ENCODE assay signal across 17 cellular contexts in genomic region chr7:125966278-125967048, GRCh38.
A peak's percentile ranks its signal among the peaks of the same experiment; 100 is the strongest.
DNase-seq lines count a peak whose midpoint lies in the region; ATAC-seq and TF ChIP-seq lines count a peak whose summit lies in the region.
"Had no signal": no experiment of that assay in that cellular context is flagged by ENCODE, and none has a peak within 500 bp of the region (broad histone marks: within the 10 kb centered on the region; RNA-seq: fewer than 3 reads in every experiment).

No MANE protein-coding gene starts in this region.

- intact Hi-C loops in left lung (cut with DNase I) = no loop called here
- intact Hi-C loops in naive thymus-derived CD4-positive, alpha-beta T cell (cut with micrococcal nuclease) = no loop called here

- H3K27me3 ChIP-seq in MM.1S (replicated peaks; ENCODE audit: insufficient read depth, low read length) = no peaks in the 10 kb centered on the region
- no peaks in the 10 kb centered on the region for H3K27me3 ChIP-seq in endodermal cell (ENCODE audit: control insufficient read depth, insufficient read depth, low read length, poor library complexity, severe bottlenecking)
- no peaks in the 10 kb centered on the region for H3K27me3 ChIP-seq in left lung
- no peaks in the 10 kb centered on the region for H3K27me3 ChIP-seq in naive thymus-derived CD4-positive, alpha-beta T cell (ENCODE audit: control insufficient read depth in 2 of 2, insufficient read depth in 2 of 2, low read length in 2 of 2)
- H3K27me3 ChIP-seq: BLaER1 had no signal

- peak overlapping the region; percentile 43 for H2AFZ ChIP-seq in MM.1S (ENCODE audit: low read length)

- H3K4me1 Mint-ChIP-seq in endodermal cell = no peaks in the 10 kb centered on the region
- no peaks in the 10 kb centered on the region for H3K4me1 Mint-ChIP-seq in naive thymus-derived CD4-positive, alpha-beta T cell

- no peaks in the 10 kb centered on the region for H4K20me1 ChIP-seq in MM.1S (ENCODE audit: insufficient read depth, low read length)
- H4K20me1 ChIP-seq: BLaER1 had no signal

- no peak for TF ChIP-seq CTCF in MM.1S (IDR thresholded peaks at IDR 0.05; ENCODE audit: low read length)
- TF ChIP-seq CTCF in endodermal cell (conservative IDR thresholded peaks at IDR 0.05) = no peak
- TF ChIP-seq CTCF in left lung (IDR thresholded peaks at IDR 0.05) = no peak

- no peaks in the 10 kb centered on the region for H3F3A ChIP-seq in MM.1S (ENCODE audit: insufficient read depth, low read length)

- no peaks in the 10 kb centered on the region for H3K9me2 ChIP-seq in MM.1S (replicated peaks; ENCODE audit: insufficient read depth, low read length)

- no peaks in the 10 kb centered on the region for H3K36me3 ChIP-seq in MM.1S (replicated peaks; ENCODE audit: insufficient read depth, low read length)
- H3K36me3 ChIP-seq in endodermal cell (ENCODE audit: control insufficient read depth, insufficient read depth, low read length) = no peaks in the 10 kb centered on the region
- no peaks in the 10 kb centered on the region for H3K36me3 ChIP-seq in left lung
- no peaks in the 10 kb centered on the region for H3K36me3 ChIP-seq in naive thymus-derived CD4-positive, alpha-beta T cell (ENCODE audit: control insufficient read depth in 2 of 3, insufficient read depth in 3 of 3, low read length in 3 of 3)
- H3K36me3 ChIP-seq: BLaER1 had no signal

- POLR2A ChIA-PET in naive thymus-derived CD4-positive, alpha-beta T cell (lab: Charles Lee) = no interaction called here

- H3K9me3 ChIP-seq in MM.1S (replicated peaks; ENCODE audit: insufficient read depth, low read length) = no peaks in the 10 kb centered on the region
- no peaks in the 10 kb centered on the region for H3K9me3 ChIP-seq in endodermal cell (ENCODE audit: control insufficient read depth, low read length)
- no peaks in the 10 kb centered on the region for H3K9me3 ChIP-seq in left lung
- H3K9me3 ChIP-seq in naive thymus-derived CD4-positive, alpha-beta T cell (ENCODE audit: control insufficient read depth in 2 of 3, low read length in 3 of 3) = no peaks in the 10 kb centered on the region
- H3K9me3 ChIP-seq: BLaER1 had no signal

- H3K27ac Mint-ChIP-seq in endodermal cell = peak overlapping the region; percentile 33
- no peak overlapping the region for H3K27ac Mint-ChIP-seq in naive thymus-derived CD4-positive, alpha-beta T cell
- H3K27ac Mint-ChIP-seq: T-helper 1 cell treated with Interleukin-12 subunit alpha and Interleukin-12 subunit beta and Interleukin-4 antibody, amounts not matched to agents 30 μg/mL and 1 μg/mL, for 36 hours had no signal

- no peaks in the 10 kb centered on the region for H3K36me3 Mint-ChIP-seq in endodermal cell (ENCODE audit: low read depth)
- no peaks in the 10 kb centered on the region for H3K36me3 Mint-ChIP-seq in naive thymus-derived CD4-positive, alpha-beta T cell

- no peaks in the 10 kb centered on the region for H3K27me3 Mint-ChIP-seq in endodermal cell (ENCODE audit: insufficient read depth)
- H3K27me3 Mint-ChIP-seq in naive thymus-derived CD4-positive, alpha-beta T cell = no peaks in the 10 kb centered on the region

- DNase-seq in MM.1S = peak; percentile 65
- DNase-seq in endodermal cell = no peak
- no peak for DNase-seq in activated naive CD4-positive, alpha-beta T cell treated with anti-CD3 and anti-CD28 coated beads, Interleukin-2, amount 50 U/mL, for 16 hours
- no peak for DNase-seq in left lung
- DNase-seq in naive thymus-derived CD4-positive, alpha-beta T cell = no peak
- DNase-seq: DMS79 treated with DMSO at 0.1 percent for 48 hours, NCI-H1092, NCI-H146, NCI-H2081 treated with DMSO at 0.1 percent for 48 hours, NCI-H524, SHP77 treated with DMSO at 0.1 percent for 48 hours had no signal

- H3K4me1 ChIP-seq in MM.1S (ENCODE audit: low read length) (peaks cover 10% of the 10 kb centered on the region; the same call in 1 of the 2 replicates), endodermal cell (ENCODE audit: control insufficient read depth, insufficient read depth, low read length) (no peaks in the 10 kb centered on the region), left lung (no peaks in the 10 kb centered on the region)
- no peaks in the 10 kb centered on the region for H3K4me1 ChIP-seq in naive thymus-derived CD4-positive, alpha-beta T cell (ENCODE audit: control insufficient read depth in 2 of 2, insufficient read depth in 2 of 2, low read length in 2 of 2)
- H3K4me1 ChIP-seq: BLaER1 had no signal

- H3K4me3 ChIP-seq in MM.1S (ENCODE audit: low read length) (no peak overlapping the region), endodermal cell (ENCODE audit: low read length) (no peak overlapping the region), left lung (no peak overlapping the region)
- H3K4me3 ChIP-seq in naive thymus-derived CD4-positive, alpha-beta T cell (ENCODE audit: low read length) = no peak overlapping the region
- H3K4me3 ChIP-seq: BLaER1 had no signal

- H3K9ac ChIP-seq in MM.1S (ENCODE audit: low read length) = no peak overlapping the region
- no peak overlapping the region for H3K9ac ChIP-seq in endodermal cell (ENCODE audit: extremely low read depth, low read length, poor library complexity, severe bottlenecking)
- H3K9ac ChIP-seq: BLaER1, KMS-11 had no signal

- ATAC-seq in GM18517 (IDR thresholded peaks at IDR 0.05; ENCODE audit: unreplicated experiment) = peak; percentile 80
- ATAC-seq in HG02798 (IDR thresholded peaks at IDR 0.05; ENCODE audit: poor library complexity, unreplicated experiment) = peak; percentile 62
- no peak for ATAC-seq in left lung
- no peak for ATAC-seq in naive thymus-derived CD4-positive, alpha-beta T cell
- ATAC-seq: SK-N-SH treated with all-trans-retinoic acid at 6 μM for 48 hours had no signal

- WGBS in endodermal cell (ENCODE audit: insufficient coverage in 1 of 2, insufficient read length in 1 of 2), 2 experiments = 83 to 96% methylated on average over 1 of the region's 1 CpG

- no peaks in the 10 kb centered on the region for H3K79me2 ChIP-seq in MM.1S (ENCODE audit: low read length)

- CTCF ChIA-PET in naive thymus-derived CD4-positive, alpha-beta T cell (lab: Charles Lee) = no interaction called here

- no peaks in the 10 kb centered on the region for H3K9me3 Mint-ChIP-seq in endodermal cell
- H3K9me3 Mint-ChIP-seq in naive thymus-derived CD4-positive, alpha-beta T cell = peaks cover 0 to 15% (median 2%) of the 10 kb centered on the region in 11 donors

- no peak overlapping the region for H3K4me3 Mint-ChIP-seq in endodermal cell
- H3K4me3 Mint-ChIP-seq in naive thymus-derived CD4-positive, alpha-beta T cell = no peak overlapping the region
- H3K4me3 Mint-ChIP-seq: T-helper 1 cell treated with Interleukin-12 subunit alpha and Interleukin-12 subunit beta and Interleukin-4 antibody, amounts not matched to agents 30 μg/mL and 1 μg/mL, for 36 hours had no signal

- H3K27ac ChIP-seq in MM.1S (ENCODE audit: low read length) (peak overlapping the region; percentile 36; the same call in 1 of the 2 replicates), endodermal cell (ENCODE audit: low read depth, low read length) (no peak overlapping the region), left lung (no peak overlapping the region)
- no peak overlapping the region for H3K27ac ChIP-seq in naive thymus-derived CD4-positive, alpha-beta T cell (ENCODE audit: low read depth, low read length)
- H3K27ac ChIP-seq: BLaER1, KMS-11 had no signal

- peak overlapping the region; percentile 2; the same call in 1 of the 2 replicates for H3K4me2 ChIP-seq in MM.1S (ENCODE audit: low read depth, low read length)
- H3K4me2 ChIP-seq: BLaER1, KMS-11 had no signal

Comparison
In these comparisons a context has a peak if more than half of its experiments do, and no peak if none do; other contexts are left out.
1. ATAC-seq: peak in GM18517 (single experiment) and HG02798 (single experiment); none in left lung (single experiment) and naive thymus-derived CD4-positive, alpha-beta T cell (single experiment).